ENCODE assay signal across 17 cellular contexts in genomic region chr13:66974889-66975288, GRCh38.
DNase-seq lines count a peak whose midpoint lies in the region; ATAC-seq and TF ChIP-seq lines count a peak whose summit lies in the region.
"Had no signal": no experiment of that assay in that cellular context is flagged by ENCODE, and none has a peak within 500 bp of the region (broad histone marks: within the 10 kb centered on the region; RNA-seq: fewer than 3 reads in every experiment).

No MANE protein-coding gene starts in this region.

- no peak for DNase-seq in PC-3
- DNase-seq in upper lobe of left lung, result no peak
- DNase-seq in chondrocyte (ENCODE audit: low spot score), result no peak
- DNase-seq: AML-193; Caco-2; Calu3; CD4-positive, alpha-beta T cell; CD8-positive, alpha-beta T cell; DMS79 treated with DMSO at 0.1 percent for 48 hours; GF-D8 had no signal

- peaks cover 10% of the 10 kb centered on the region for H3K4me1 Mint-ChIP-seq in chondrocyte (ENCODE audit: low read depth)

- no peak for TF ChIP-seq POLR2A in upper lobe of left lung (IDR thresholded peaks at IDR 0.05)

- WGBS in upper lobe of left lung, 2 donors, result 97 to 100% methylated on average over 1 of the region's 1 CpG

- intact Hi-C loops in PC-3 (cut with micrococcal nuclease), result no loop called here

- CTCF ChIA-PET in HEK293 (lab: Yijun Ruan, JAX), result interaction anchor here (1.2 kb wide), 1 partner anchor 19 kb away, joined by 3 read pairs; no protein-coding TSS in a partner anchor
- CTCF ChIA-PET in PC-3 (lab: Charles Lee), result no interaction called here

- H3K27me3 Mint-ChIP-seq in chondrocyte (ENCODE audit: low read depth), result no peaks in the 10 kb centered on the region
- H3K27me3 Mint-ChIP-seq: B cell; CD4-positive, alpha-beta T cell had no signal

- ATAC-seq in PC-3 (peak; percentile 27; the same call in 1 of the 2 replicates), SK-N-SH treated with all-trans-retinoic acid at 6 μM for 48 hours (no peak; the same call in 2 of the 3 replicates), upper lobe of left lung (ENCODE audit: low FRiP score in 2 of 2) (no peak)
- ATAC-seq: A549; CD8-positive, alpha-beta T cell had no signal

- H3K9me3 Mint-ChIP-seq in chondrocyte (ENCODE audit: low read depth), result no peaks in the 10 kb centered on the region
- H3K9me3 Mint-ChIP-seq: CD4-positive, alpha-beta T cell; CD8-positive, alpha-beta T cell had no signal

- H3K36me3 ChIP-seq in HEK293 (ENCODE audit: control insufficient read depth in 2 of 2, insufficient read depth in 1 of 2, low read length in 2 of 2) (no peaks in the 10 kb centered on the region), PC-3 (ENCODE audit: low read depth, low read length) (no peaks in the 10 kb centered on the region), upper lobe of left lung (no peaks in the 10 kb centered on the region)
- H3K36me3 ChIP-seq: BLaER1 treated with 17β-estradiol and CSF1 and Interleukin-3, amounts not matched to agents 10 nM and 100 nM had no signal

- H3K4me2 ChIP-seq in PC-3 (ENCODE audit: low read length), result no peak overlapping the region
- H3K4me2 ChIP-seq: A549; BLaER1 treated with 17β-estradiol and CSF1 and Interleukin-3, amounts not matched to agents 10 nM and 100 nM had no signal

- no peak for TF ChIP-seq CTCF in HEK293 (tag by site-specific recombination; IDR thresholded peaks at IDR 0.05)
- no peak for TF ChIP-seq CTCF in PC-3 (conservative IDR thresholded peaks at IDR 0.05; ENCODE audit: low read depth, low read length)
- TF ChIP-seq CTCF in upper lobe of left lung (IDR thresholded peaks at IDR 0.05), result no peak
- TF ChIP-seq CTCF in chondrocyte (IDR thresholded peaks at IDR 0.05), result no peak

- H3K79me2 ChIP-seq in PC-3 (ENCODE audit: low read length), result no peaks in the 10 kb centered on the region

- no peaks in the 10 kb centered on the region for H3K36me3 Mint-ChIP-seq in chondrocyte (ENCODE audit: low read depth)
- H3K36me3 Mint-ChIP-seq: CD8-positive, alpha-beta T cell had no signal

- POLR2A ChIA-PET in HEK293 (lab: Yijun Ruan, JAX), result no interaction called here
- POLR2A ChIA-PET in PC-3 (lab: Charles Lee; ENCODE audit: unreplicated experiment), result no interaction called here

- TF ChIP-seq EP300 in upper lobe of left lung (IDR thresholded peaks at IDR 0.05), result no peak

- no peaks in the 10 kb centered on the region for H3F3A ChIP-seq in PC-3 (ENCODE audit: low read length, unreplicated experiment)

- H2AFZ ChIP-seq in PC-3 (ENCODE audit: low read length), result no peak overlapping the region

- no peak overlapping the region for H3K4me3 ChIP-seq in HEK293 (ENCODE audit: low read depth, low read length)
- H3K4me3 ChIP-seq in PC-3 (ENCODE audit: low read length), result no peak overlapping the region
- no peak overlapping the region for H3K4me3 ChIP-seq in upper lobe of left lung
- H3K4me3 ChIP-seq: A549; BLaER1 treated with 17β-estradiol and CSF1 and Interleukin-3, amounts not matched to agents 10 nM and 100 nM had no signal

- H3K4me1 ChIP-seq in HEK293 (ENCODE audit: control insufficient read depth, insufficient read depth, low read length) (no peaks in the 10 kb centered on the region), PC-3 (ENCODE audit: insufficient read depth, low read length) (no peaks in the 10 kb centered on the region), upper lobe of left lung (no peaks in the 10 kb centered on the region)
- H3K4me1 ChIP-seq: A549; BLaER1 treated with 17β-estradiol and CSF1 and Interleukin-3, amounts not matched to agents 10 nM and 100 nM; Caco-2 had no signal

- no peaks in the 10 kb centered on the region for H4K20me1 ChIP-seq in PC-3 (ENCODE audit: low read length)
- H4K20me1 ChIP-seq: BLaER1 treated with 17β-estradiol and CSF1 and Interleukin-3, amounts not matched to agents 10 nM and 100 nM had no signal

- H3K9ac ChIP-seq in PC-3 (ENCODE audit: low read length), result no peak overlapping the region
- H3K9ac ChIP-seq: BLaER1 treated with 17β-estradiol and CSF1 and Interleukin-3, amounts not matched to agents 10 nM and 100 nM had no signal

- no TSS peak for BruUV-seq in PC-3 (replicated peaks; lab: Mats Ljungman, UMichigan)

- no peak overlapping the region for H3K27ac Mint-ChIP-seq in chondrocyte (ENCODE audit: unreplicated experiment)
- H3K27ac Mint-ChIP-seq: B cell; CD4-positive, alpha-beta T cell; CD8-positive, alpha-beta T cell had no signal

- H3K27ac ChIP-seq in HEK293 (ENCODE audit: extremely low read depth, low read depth, low read length), result no peak overlapping the region
- no peak overlapping the region for H3K27ac ChIP-seq in PC-3 (ENCODE audit: low read length)
- no peak overlapping the region for H3K27ac ChIP-seq in upper lobe of left lung
- H3K27ac ChIP-seq: 22Rv1; A549; BLaER1 treated with 17β-estradiol and CSF1 and Interleukin-3, amounts not matched to agents 10 nM and 100 nM; C4-2B had no signal

- no peaks in the 10 kb centered on the region for H3K9me2 ChIP-seq in PC-3 (replicated peaks; ENCODE audit: low read length)

- H3K27me3 ChIP-seq in PC-3 (ENCODE audit: low read length) (no peaks in the 10 kb centered on the region), upper lobe of left lung (no peaks in the 10 kb centered on the region)
- H3K27me3 ChIP-seq: BLaER1 treated with 17β-estradiol and CSF1 and Interleukin-3, amounts not matched to agents 10 nM and 100 nM had no signal

- H3K9me3 ChIP-seq in HEK293 (ENCODE audit: control insufficient read depth, insufficient read depth, low read depth, low read length) (no peaks in the 10 kb centered on the region), PC-3 (ENCODE audit: low read length) (no peaks in the 10 kb centered on the region), upper lobe of left lung (no peaks in the 10 kb centered on the region)
- H3K9me3 ChIP-seq: A549; BLaER1 treated with 17β-estradiol and CSF1 and Interleukin-3, amounts not matched to agents 10 nM and 100 nM; Caco-2 had no signal

- H3K4me3 Mint-ChIP-seq in chondrocyte (ENCODE audit: unreplicated experiment), result no peak overlapping the region
- H3K4me3 Mint-ChIP-seq: B cell; CD4-positive, alpha-beta T cell; CD8-positive, alpha-beta T cell had no signal

TF ChIP-seq in HEK293, 187 proteins besides CTCF, POLR2A, EP300 and RAD21:
- TF ChIP-seq ZNF488 (tag by site-specific recombination; IDR thresholded peaks at IDR 0.05) (no peak), BCL6B (tag by site-specific recombination; IDR thresholded peaks at IDR 0.05) (peak; percentile 53; the same call in 1 of the 2 replicates)

TF ChIP-seq in SK-N-SH treated with all-trans-retinoic acid at 6 μM for 48 hours, 23 proteins besides CTCF, POLR2A, EP300 and RAD21 (continues in another document):
- no peak for TF ChIP-seq CSDC2 (CRISPR knock-in tag; IDR thresholded peaks at IDR 0.05)
- peak; percentile 100 for TF ChIP-seq ISL1 (CRISPR knock-in tag; IDR thresholded peaks at IDR 0.05)
- peak; percentile 99 for TF ChIP-seq PATZ1 (CRISPR knock-in tag; IDR thresholded peaks at IDR 0.05; ENCODE audit: borderline replicate concordance)
- peak; percentile 96 for TF ChIP-seq CREB5 (CRISPR knock-in tag; IDR thresholded peaks at IDR 0.05; ENCODE audit: low read depth)
- TF ChIP-seq ZNF70 (CRISPR knock-in tag; IDR thresholded peaks at IDR 0.05), result peak; percentile 51; the same call in 1 of the 2 replicates
- no peak for TF ChIP-seq ZNF565 (CRISPR knock-in tag; conservative IDR thresholded peaks at IDR 0.05; ENCODE audit: low read depth)
- TF ChIP-seq CSRNP3 (CRISPR knock-in tag; IDR thresholded peaks at IDR 0.05), result peak; percentile 97
- TF ChIP-seq ZFP3 (CRISPR knock-in tag; IDR thresholded peaks at IDR 0.05), result no peak
- TF ChIP-seq TCF4 (CRISPR knock-in tag; IDR thresholded peaks at IDR 0.05; ENCODE audit: borderline replicate concordance), result peak; percentile 86
- TF ChIP-seq ARNTL (CRISPR knock-in tag; IDR thresholded peaks at IDR 0.05; ENCODE audit: borderline replicate concordance, low read depth), result no peak
- TF ChIP-seq ESRRG (CRISPR knock-in tag; IDR thresholded peaks at IDR 0.05), result peak; percentile 94
- no peak for TF ChIP-seq PPARA (CRISPR knock-in tag; IDR thresholded peaks at IDR 0.05; ENCODE audit: borderline replicate concordance)

Comparison
In these comparisons a context has a peak if more than half of its experiments do, and no peak if none do; other contexts are left out.
1. Of the 2 proteins assayed by ChIP-seq in both HEK293 and SK-N-SH treated with all-trans-retinoic acid at 6 μM for 48 hours: peak only in HEK293: none; only in SK-N-SH treated with all-trans-retinoic acid at 6 μM for 48 hours: PATZ1; in both: none; in neither: 1.